1 cellular context compared by ENCODE assay signal in the genomic region with DNA sequence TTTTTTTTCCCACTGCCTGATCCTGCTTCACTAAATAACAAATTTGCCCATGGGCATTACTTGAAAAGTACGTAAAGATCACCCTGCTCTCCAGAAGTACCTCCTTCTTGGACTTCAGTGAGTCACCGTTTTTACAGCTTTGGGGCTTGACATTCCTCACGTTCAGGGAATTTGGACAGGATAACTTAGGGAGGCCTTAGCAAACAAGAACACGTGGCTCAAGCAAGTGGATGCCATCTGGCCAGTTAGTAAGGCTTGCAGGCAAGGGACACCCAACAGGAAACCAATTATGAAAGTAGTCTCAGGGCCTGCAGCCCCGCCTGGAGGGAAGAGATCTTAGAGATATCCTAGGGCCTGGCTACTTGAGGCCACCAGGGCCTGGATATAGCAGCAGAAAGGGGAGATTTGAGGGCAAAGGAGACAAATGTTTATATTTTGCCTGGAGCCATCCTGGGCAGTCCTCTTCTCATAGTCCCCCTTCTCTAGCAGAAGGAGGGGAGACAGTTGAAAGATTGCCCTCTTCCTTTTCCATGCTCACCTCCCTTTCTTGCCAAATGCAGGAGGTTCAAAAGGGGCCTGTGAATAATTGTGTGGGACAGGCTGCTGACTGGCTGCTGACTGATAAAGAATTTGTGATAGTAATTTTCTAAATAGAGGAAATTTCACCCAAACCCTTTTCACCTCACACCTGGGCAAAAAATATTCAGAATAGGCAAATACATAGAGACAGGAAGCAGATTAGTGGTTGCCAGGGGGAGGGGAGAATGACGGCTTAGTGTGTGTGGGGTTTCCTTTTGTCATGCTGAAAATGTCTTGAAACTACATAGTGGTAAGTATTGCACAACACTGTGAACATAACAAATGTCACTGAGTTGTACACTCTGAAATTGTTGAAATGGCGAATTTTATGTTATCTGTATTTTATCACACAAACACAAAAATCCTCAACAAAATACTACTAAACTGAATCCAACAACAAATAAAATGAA.
A peak's percentile ranks its signal among the peaks of the same experiment; 100 is the strongest.
TF ChIP-seq lines count a peak whose summit lies in the region.

No MANE protein-coding gene starts in this region.

TF ChIP-seq in K562, 482 proteins besides CTCF, POLR2A, EP300 and RAD21 (continued from another document and continues in another):
- TF ChIP-seq, protein P1, sequence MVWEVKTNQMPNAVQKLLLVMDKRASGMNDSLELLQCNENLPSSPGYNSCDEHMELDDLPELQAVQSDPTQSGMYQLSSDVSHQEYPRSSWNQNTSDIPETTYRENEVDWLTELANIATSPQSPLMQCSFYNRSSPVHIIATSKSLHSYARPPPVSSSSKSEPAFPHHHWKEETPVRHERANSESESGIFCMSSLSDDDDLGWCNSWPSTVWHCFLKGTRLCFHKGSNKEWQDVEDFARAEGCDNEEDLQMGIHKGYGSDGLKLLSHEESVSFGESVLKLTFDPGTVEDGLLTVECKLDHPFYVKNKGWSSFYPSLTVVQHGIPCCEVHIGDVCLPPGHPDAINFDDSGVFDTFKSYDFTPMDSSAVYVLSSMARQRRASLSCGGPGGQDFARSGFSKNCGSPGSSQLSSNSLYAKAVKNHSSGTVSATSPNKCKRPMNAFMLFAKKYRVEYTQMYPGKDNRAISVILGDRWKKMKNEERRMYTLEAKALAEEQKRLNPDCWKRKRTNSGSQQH (CRISPR knock-in tag; IDR thresholded peaks at IDR 0.05), result no peak
- TF ChIP-seq, protein P2, sequence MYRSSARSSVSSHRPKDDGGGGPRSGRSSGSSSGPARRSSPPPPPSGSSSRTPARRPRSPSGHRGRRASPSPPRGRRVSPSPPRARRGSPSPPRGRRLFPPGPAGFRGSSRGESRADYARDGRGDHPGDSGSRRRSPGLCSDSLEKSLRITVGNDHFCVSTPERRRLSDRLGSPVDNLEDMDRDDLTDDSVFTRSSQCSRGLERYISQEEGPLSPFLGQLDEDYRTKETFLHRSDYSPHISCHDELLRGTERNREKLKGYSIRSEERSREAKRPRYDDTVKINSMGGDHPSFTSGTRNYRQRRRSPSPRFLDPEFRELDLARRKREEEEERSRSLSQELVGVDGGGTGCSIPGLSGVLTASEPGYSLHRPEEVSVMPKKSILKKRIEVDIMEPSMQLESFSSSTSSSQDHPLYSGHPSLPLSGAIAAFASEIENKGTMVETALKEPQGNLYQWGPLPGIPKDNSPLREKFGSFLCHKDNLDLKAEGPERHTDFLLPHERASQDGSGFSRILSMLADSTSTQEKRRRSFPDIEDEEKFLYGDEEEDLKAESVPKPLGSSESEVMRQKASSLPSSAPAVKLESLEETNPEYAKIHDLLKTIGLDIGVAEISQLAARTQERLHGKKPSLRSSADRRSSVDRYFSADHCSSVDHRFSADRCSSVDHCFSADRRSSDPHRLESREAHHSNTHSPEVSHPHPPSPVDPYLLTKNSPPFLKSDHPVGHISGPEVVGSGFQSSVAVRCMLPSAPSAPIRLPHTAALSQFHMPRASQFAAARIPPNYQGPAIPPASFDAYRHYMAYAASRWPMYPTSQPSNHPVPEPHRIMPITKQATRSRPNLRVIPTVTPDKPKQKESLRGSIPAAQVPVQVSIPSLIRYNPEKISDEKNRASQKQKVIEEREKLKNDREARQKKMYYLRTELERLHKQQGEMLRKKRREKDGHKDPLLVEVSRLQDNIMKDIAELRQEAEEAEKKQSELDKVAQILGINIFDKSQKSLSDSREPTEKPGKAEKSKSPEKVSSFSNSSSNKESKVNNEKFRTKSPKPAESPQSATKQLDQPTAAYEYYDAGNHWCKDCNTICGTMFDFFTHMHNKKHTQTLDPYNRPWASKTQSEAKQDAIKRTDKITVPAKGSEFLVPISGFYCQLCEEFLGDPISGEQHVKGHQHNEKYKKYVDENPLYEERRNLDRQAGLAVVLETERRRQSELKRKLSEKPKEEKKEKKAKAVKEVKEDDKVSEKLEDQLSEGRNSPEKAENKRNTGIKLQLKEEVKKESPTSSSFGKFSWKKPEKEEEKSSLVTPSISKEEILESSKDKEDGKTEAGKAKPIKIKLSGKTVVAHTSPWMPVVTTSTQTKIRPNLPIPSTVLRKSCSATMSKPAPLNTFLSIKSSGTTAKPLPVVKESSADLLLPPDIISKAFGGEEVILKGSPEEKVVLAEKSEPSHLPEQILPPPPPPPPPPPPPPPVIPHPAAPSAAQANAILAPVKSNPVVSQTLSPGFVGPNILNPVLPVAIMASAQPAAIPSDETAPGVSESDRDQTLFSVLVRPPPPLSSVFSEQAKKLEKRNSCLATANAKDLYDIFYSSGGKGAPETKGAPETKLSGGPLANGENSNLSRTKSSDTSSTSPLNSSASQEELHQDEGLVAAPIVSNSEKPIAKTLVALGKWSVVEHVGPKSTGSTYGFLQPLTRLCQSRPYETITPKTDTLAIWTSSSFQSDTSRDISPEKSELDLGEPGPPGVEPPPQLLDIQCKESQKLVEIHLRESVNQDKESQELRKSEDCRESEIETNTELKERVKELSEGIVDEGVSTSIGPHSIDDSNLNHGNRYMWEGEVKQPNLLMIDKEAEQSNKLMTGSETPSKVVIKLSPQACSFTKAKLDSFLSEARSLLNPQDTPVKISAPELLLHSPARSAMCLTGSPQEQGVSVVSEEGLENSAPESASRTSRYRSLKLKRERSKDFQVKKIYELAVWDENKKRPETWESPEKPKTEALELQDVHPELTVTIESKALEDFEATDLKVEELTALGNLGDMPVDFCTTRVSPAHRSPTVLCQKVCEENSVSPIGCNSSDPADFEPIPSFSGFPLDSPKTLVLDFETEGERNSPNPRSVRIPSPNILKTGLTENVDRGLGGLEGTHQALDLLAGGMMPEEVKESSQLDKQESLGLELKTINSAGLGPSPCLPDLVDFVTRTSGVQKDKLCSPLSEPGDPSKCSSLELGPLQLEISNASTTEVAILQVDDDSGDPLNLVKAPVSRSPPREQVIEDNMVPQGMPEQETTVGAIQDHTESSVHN (IDR thresholded peaks at IDR 0.05; ENCODE audit: borderline replicate concordance in 1 of 2, low read depth in 1 of 2), result no peak
- no peak for TF ChIP-seq POLR2G (IDR thresholded peaks at IDR 0.05; ENCODE audit: low read depth, low read length)
- peak; percentile 54 for TF ChIP-seq BHLHE40 (IDR thresholded peaks at IDR 0.05; ENCODE audit: low read length)
- TF ChIP-seq, protein P3, sequence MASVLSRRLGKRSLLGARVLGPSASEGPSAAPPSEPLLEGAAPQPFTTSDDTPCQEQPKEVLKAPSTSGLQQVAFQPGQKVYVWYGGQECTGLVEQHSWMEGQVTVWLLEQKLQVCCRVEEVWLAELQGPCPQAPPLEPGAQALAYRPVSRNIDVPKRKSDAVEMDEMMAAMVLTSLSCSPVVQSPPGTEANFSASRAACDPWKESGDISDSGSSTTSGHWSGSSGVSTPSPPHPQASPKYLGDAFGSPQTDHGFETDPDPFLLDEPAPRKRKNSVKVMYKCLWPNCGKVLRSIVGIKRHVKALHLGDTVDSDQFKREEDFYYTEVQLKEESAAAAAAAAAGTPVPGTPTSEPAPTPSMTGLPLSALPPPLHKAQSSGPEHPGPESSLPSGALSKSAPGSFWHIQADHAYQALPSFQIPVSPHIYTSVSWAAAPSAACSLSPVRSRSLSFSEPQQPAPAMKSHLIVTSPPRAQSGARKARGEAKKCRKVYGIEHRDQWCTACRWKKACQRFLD (CRISPR knock-in tag; IDR thresholded peaks at IDR 0.05), result peak; percentile 34; the same call in 1 of the 2 replicates
- TF ChIP-seq SAP30 (IDR thresholded peaks at IDR 0.05; ENCODE audit: borderline replicate concordance, insufficient read depth, low read depth, low read length, poor library complexity, severe bottlenecking), result no peak
- TF ChIP-seq SMAD4 (CRISPR knock-in tag; conservative IDR thresholded peaks at IDR 0.05), result 0 out of 2 replicates have a peak, but pooled peaks have one; percentile 19
- TF ChIP-seq, protein P4, sequence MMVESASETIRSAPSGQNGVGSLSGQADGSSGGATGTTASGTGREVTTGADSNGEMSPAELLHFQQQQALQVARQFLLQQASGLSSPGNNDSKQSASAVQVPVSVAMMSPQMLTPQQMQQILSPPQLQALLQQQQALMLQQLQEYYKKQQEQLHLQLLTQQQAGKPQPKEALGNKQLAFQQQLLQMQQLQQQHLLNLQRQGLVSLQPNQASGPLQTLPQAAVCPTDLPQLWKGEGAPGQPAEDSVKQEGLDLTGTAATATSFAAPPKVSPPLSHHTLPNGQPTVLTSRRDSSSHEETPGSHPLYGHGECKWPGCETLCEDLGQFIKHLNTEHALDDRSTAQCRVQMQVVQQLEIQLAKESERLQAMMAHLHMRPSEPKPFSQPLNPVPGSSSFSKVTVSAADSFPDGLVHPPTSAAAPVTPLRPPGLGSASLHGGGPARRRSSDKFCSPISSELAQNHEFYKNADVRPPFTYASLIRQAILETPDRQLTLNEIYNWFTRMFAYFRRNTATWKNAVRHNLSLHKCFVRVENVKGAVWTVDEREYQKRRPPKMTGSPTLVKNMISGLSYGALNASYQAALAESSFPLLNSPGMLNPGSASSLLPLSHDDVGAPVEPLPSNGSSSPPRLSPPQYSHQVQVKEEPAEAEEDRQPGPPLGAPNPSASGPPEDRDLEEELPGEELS (CRISPR knock-in tag; IDR thresholded peaks at IDR 0.05; ENCODE audit: borderline replicate concordance), result no peak
- TF ChIP-seq ZNF217 (CRISPR knock-in tag; IDR thresholded peaks at IDR 0.05), result no peak
- TF ChIP-seq SUPT5H (IDR thresholded peaks at IDR 0.05), result no peak
- TF ChIP-seq, protein P5, sequence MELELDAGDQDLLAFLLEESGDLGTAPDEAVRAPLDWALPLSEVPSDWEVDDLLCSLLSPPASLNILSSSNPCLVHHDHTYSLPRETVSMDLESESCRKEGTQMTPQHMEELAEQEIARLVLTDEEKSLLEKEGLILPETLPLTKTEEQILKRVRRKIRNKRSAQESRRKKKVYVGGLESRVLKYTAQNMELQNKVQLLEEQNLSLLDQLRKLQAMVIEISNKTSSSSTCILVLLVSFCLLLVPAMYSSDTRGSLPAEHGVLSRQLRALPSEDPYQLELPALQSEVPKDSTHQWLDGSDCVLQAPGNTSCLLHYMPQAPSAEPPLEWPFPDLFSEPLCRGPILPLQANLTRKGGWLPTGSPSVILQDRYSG (tag; conservative IDR thresholded peaks at IDR 0.05; ENCODE audit: low read depth), result 0 out of 2 replicates have a peak, but pooled peaks have one; percentile 47
- no peak for TF ChIP-seq PTTG1 (tag; IDR thresholded peaks at IDR 0.05; ENCODE audit: low read depth)
- TF ChIP-seq, protein P6, sequence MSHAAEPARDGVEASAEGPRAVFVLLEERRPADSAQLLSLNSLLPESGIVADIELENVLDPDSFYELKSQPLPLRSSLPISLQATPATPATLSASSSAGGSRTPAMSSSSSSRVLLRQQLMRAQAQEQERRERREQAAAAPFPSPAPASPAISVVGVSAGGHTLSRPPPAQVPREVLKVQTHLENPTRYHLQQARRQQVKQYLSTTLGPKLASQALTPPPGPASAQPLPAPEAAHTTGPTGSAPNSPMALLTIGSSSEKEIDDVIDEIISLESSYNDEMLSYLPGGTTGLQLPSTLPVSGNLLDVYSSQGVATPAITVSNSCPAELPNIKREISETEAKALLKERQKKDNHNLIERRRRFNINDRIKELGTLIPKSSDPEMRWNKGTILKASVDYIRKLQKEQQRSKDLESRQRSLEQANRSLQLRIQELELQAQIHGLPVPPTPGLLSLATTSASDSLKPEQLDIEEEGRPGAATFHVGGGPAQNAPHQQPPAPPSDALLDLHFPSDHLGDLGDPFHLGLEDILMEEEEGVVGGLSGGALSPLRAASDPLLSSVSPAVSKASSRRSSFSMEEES (CRISPR knock-in tag; IDR thresholded peaks at IDR 0.05), result no peak
- TF ChIP-seq E2F3 (CRISPR knock-in tag; IDR thresholded peaks at IDR 0.05), result no peak
- TF ChIP-seq, protein P7, sequence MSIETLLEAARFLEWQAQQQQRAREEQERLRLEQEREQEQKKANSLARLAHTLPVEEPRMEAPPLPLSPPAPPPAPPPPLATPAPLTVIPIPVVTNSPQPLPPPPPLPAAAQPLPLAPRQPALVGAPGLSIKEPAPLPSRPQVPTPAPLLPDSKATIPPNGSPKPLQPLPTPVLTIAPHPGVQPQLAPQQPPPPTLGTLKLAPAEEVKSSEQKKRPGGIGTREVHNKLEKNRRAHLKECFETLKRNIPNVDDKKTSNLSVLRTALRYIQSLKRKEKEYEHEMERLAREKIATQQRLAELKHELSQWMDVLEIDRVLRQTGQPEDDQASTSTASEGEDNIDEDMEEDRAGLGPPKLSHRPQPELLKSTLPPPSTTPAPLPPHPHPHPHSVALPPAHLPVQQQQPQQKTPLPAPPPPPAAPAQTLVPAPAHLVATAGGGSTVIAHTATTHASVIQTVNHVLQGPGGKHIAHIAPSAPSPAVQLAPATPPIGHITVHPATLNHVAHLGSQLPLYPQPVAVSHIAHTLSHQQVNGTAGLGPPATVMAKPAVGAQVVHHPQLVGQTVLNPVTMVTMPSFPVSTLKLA (conservative IDR thresholded peaks at IDR 0.05), result 0 out of 4 replicates have a peak, but pooled peaks of 1 of the 2 experiments have one; percentile 33
- TF ChIP-seq HMG20A (CRISPR knock-in tag; conservative IDR thresholded peaks at IDR 0.05), result no peak
- 0 out of 2 replicates have a peak, but pooled peaks have one; percentile 18 for TF ChIP-seq C11orf30 (IDR thresholded peaks at IDR 0.05; ENCODE audit: low read depth)
- 0 out of 2 replicates have a peak, but pooled peaks have one; percentile 29 for TF ChIP-seq DPF2 (IDR thresholded peaks at IDR 0.05)
- TF ChIP-seq, protein P8, sequence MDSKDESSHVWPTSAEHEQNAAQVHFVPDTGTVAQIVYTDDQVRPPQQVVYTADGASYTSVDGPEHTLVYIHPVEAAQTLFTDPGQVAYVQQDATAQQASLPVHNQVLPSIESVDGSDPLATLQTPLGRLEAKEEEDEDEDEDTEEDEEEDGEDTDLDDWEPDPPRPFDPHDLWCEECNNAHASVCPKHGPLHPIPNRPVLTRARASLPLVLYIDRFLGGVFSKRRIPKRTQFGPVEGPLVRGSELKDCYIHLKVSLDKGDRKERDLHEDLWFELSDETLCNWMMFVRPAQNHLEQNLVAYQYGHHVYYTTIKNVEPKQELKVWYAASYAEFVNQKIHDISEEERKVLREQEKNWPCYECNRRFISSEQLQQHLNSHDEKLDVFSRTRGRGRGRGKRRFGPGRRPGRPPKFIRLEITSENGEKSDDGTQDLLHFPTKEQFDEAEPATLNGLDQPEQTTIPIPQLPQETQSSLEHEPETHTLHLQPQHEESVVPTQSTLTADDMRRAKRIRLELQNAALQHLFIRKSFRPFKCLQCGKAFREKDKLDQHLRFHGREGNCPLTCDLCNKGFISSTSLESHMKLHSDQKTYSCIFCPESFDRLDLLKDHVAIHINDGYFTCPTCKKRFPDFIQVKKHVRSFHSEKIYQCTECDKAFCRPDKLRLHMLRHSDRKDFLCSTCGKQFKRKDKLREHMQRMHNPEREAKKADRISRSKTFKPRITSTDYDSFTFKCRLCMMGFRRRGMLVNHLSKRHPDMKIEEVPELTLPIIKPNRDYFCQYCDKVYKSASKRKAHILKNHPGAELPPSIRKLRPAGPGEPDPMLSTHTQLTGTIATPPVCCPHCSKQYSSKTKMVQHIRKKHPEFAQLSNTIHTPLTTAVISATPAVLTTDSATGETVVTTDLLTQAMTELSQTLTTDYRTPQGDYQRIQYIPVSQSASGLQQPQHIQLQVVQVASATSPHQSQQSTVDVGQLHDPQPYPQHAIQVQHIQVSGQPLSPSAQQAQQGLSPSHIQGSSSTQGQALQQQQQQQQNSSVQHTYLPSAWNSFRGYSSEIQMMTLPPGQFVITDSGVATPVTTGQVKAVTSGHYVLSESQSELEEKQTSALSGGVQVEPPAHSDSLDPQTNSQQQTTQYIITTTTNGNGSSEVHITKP (IDR thresholded peaks at IDR 0.05; ENCODE audit: partially characterized antibody), result no peak
- TF ChIP-seq, protein P9, sequence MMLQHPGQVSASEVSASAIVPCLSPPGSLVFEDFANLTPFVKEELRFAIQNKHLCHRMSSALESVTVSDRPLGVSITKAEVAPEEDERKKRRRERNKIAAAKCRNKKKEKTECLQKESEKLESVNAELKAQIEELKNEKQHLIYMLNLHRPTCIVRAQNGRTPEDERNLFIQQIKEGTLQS (IDR thresholded peaks at IDR 0.05), result 0 out of 2 replicates have a peak, but pooled peaks have one; percentile 33
- TF ChIP-seq, protein P9 (CRISPR knock-in tag; conservative IDR thresholded peaks at IDR 0.05), result no peak
- no peak for TF ChIP-seq NR2C2 (CRISPR knock-in tag; IDR thresholded peaks at IDR 0.05)
- peak; percentile 40 for TF ChIP-seq NR2C2 (tag; IDR thresholded peaks at IDR 0.05)
- TF ChIP-seq PML (IDR thresholded peaks at IDR 0.05; ENCODE audit: low read length), result no peak
